In genomic region chr5:7628248-7628647, GRCh38 we compare ENCODE assay signal across 31 cellular contexts.
"Had no signal": no experiment of that assay in that cellular context is flagged by ENCODE, and none has a peak within 500 bp of the region (broad histone marks: within the 10 kb centered on the region; RNA-seq: fewer than 3 reads in every experiment).

No MANE protein-coding gene starts in this region.

- FAIRE-seq: endometrium, endothelial cell of umbilical vein, frontal cortex had no signal

- H3K9me3 ChIP-seq: ascending aorta, breast epithelium, colonic mucosa, heart left ventricle had no signal

- H3K4me2 ChIP-seq: hepatocyte had no signal

- DNase-seq: activated CD4-positive, alpha-beta memory T cell treated with anti-CD3 and anti-CD28 coated beads, Interleukin-2, amount 10 ng/mL, durations not matched to agents 7 days and 5 days; activated CD4-positive, alpha-beta T cell treated with anti-CD3 and anti-CD28 coated beads for 1 hour; activated CD4-positive, alpha-beta T cell treated with anti-CD3 and anti-CD28 coated beads for 4 hours; activated CD4-positive, alpha-beta T cell treated with anti-CD3 and anti-CD28 coated beads, Interleukin-2, amount 10 ng/mL, durations not matched to agents 7 days and 5 days; activated CD4-positive, alpha-beta T cell treated with anti-CD3 and anti-CD28 coated beads, Interleukin-2, amount 50 U/mL, for 4 hours; activated CD8-positive, alpha-beta memory T cell treated with anti-CD3 and anti-CD28 coated beads, Interleukin-2, amount 50 U/mL, for 48 hours; activated gamma-delta T cell; activated naive CD4-positive, alpha-beta T cell; activated naive CD4-positive, alpha-beta T cell treated with anti-CD3 and anti-CD28 coated beads, Interleukin-2, amount 10 ng/mL, durations not matched to agents 7 days and 5 days; activated naive CD8-positive, alpha-beta T cell treated with anti-CD3 and anti-CD28 coated beads, Interleukin-2, amount 10 ng/mL, durations not matched to agents 7 days and 5 days; activated T-cell treated with anti-CD3 and anti-CD28 coated beads for 4 hours; activated T-cell treated with anti-CD3 and anti-CD28 coated beads, Interleukin-2, amount 50 U/mL, for 24 hours; activated T-cell treated with anti-CD3 and anti-CD28 coated beads, Interleukin-2, amount 50 U/mL, for 72 hours; central memory CD4-positive, alpha-beta T cell; cerebellar nuclear complex; colonic mucosa; effector CD8-positive, alpha-beta T cell; foreskin fibroblast; glutamatergic neuron; heart left ventricle; T-helper 17 cell; T1000 had no signal

- H3K4me3 ChIP-seq: ascending aorta, breast epithelium, cardiac muscle cell, colonic mucosa, heart left ventricle, hepatocyte had no signal

- H3K36me3 ChIP-seq: breast epithelium, cardiac muscle cell, colonic mucosa, heart left ventricle had no signal

- H3K79me2 ChIP-seq: hepatocyte had no signal

- H3K4me1 ChIP-seq: breast epithelium, colonic mucosa, heart left ventricle had no signal

- H3K27me3 ChIP-seq: ascending aorta, breast epithelium, cardiac muscle cell, colonic mucosa, heart left ventricle, hepatocyte had no signal

- H3K27ac ChIP-seq: ascending aorta, breast epithelium, cardiac muscle cell, colonic mucosa, epithelial cell of prostate, heart left ventricle, hepatocyte had no signal

- H2AFZ ChIP-seq: hepatocyte had no signal

- ATAC-seq: activated naive CD4-positive, alpha-beta T cell treated with anti-CD3 and anti-CD28 coated beads, Interleukin-2, amount 50 U/mL, for 72 hours; activated T-cell treated with anti-CD3 and anti-CD28 coated beads, Interleukin-2, amount 50 U/mL, for 72 hours; heart left ventricle; T-helper 17 cell had no signal
